Comparison of ENCODE assay signal across 31 cellular contexts in the genomic region with DNA sequence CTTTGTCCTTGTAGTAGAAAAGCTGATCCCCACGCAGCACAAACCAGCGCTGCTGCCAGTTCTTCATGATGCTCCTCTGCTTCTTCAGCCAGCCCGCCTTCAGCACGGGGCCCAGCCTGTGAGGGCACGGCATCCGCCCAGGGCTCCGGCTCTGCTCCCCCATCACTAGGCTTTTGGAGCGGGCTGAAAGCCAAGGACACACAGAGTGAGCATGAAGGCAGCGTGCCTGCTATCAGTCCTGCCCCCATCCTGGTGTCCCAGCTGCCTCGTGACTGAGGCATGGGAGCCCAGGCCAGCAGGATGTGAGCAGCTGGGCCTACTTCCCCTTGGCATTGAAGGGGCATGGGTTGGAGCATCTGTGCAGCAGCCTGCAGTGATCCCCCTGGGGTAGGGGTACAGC. TPM values are rescaled to one million over a fixed set of nuclear protein-coding genes. Genes with fewer than 3 reads are reported as not detected.
DNase-seq lines count a peak whose midpoint lies in the region; ATAC-seq and TF ChIP-seq lines count a peak whose summit lies in the region.
"Had no signal": no experiment of that assay in that cellular context is flagged by ENCODE, and none has a peak within 500 bp of the region (broad histone marks: within the 10 kb centered on the region; RNA-seq: fewer than 3 reads in every experiment).

No MANE protein-coding gene starts in this region.

- H3K9me3 Mint-ChIP-seq in activated naive CD4-positive, alpha-beta T cell treated with anti-CD3 and anti-CD28 coated beads, Interleukin-2, amount 10 ng/mL, durations not matched to agents 7 days and 5 days: no peaks in the 10 kb centered on the region
- H3K9me3 Mint-ChIP-seq: activated CD4-positive, alpha-beta T cell treated with anti-CD3 and anti-CD28 coated beads, Interleukin-2, amount 10 ng/mL, durations not matched to agents 7 days and 5 days had no signal

- H3K4me3 ChIP-seq in heart left ventricle: no peak overlapping the region
- no peak overlapping the region for H3K4me3 ChIP-seq in brain microvascular endothelial cell (ENCODE audit: low read depth, low read length)
- H3K4me3 ChIP-seq: BLaER1, cardiac muscle cell, esophagus squamous epithelium, ovary, right lobe of liver had no signal

- H3K27me3 ChIP-seq in heart left ventricle (no peaks in the 10 kb centered on the region), brain microvascular endothelial cell (replicated peaks) (no peaks in the 10 kb centered on the region), foreskin keratinocyte (peaks cover 13% of the 10 kb centered on the region)
- H3K27me3 ChIP-seq: BLaER1, cardiac muscle cell, esophagus squamous epithelium, ovary, right lobe of liver had no signal

- peaks cover 0 to 12% (median 0%) of the 10 kb centered on the region in 9 donors for H3K36me3 ChIP-seq in heart left ventricle
- H3K36me3 ChIP-seq in brain microvascular endothelial cell (replicated peaks): peaks cover 30% of the 10 kb centered on the region
- H3K36me3 ChIP-seq: BLaER1, cardiac muscle cell, esophagus squamous epithelium, ovary, right lobe of liver had no signal

- in situ Hi-C loops in brain microvascular endothelial cell (cut with HindIII; ENCODE audit: low pct_ligation_motif_present, low sequenced_read_pairs): no loop called here

- H3K4me1 Mint-ChIP-seq in activated naive CD4-positive, alpha-beta T cell treated with anti-CD3 and anti-CD28 coated beads, Interleukin-2, amount 10 ng/mL, durations not matched to agents 7 days and 5 days: no peaks in the 10 kb centered on the region
- H3K4me1 Mint-ChIP-seq: activated CD4-positive, alpha-beta T cell treated with anti-CD3 and anti-CD28 coated beads, Interleukin-2, amount 10 ng/mL, durations not matched to agents 7 days and 5 days; natural killer cell had no signal

- TF ChIP-seq POLR2A in heart left ventricle (IDR thresholded peaks at IDR 0.05): no peak

- peaks cover 0 to 27% (median 8%) of the 10 kb centered on the region in 12 donors for H3K4me1 ChIP-seq in heart left ventricle
- H3K4me1 ChIP-seq in foreskin keratinocyte: no peaks in the 10 kb centered on the region
- H3K4me1 ChIP-seq: right lobe of liver had no signal

- peak; percentile 23 for DNase-seq in DMS 273 treated with DMSO at 0.1 percent for 48 hours (lab: John Stamatoyannopoulos, UW)
- peak in 1 of 5 donors; percentile 53 for DNase-seq in heart left ventricle
- peak in 9 of 10 donors; percentile 25 to 93 (median 58) for DNase-seq in posterior cingulate gyrus
- no peak for DNase-seq in activated naive CD4-positive, alpha-beta T cell treated with anti-CD3 and anti-CD28 coated beads, Interleukin-2, amount 10 ng/mL, durations not matched to agents 7 days and 5 days
- no peak for DNase-seq in brain microvascular endothelial cell
- no peak for DNase-seq in foreskin keratinocyte
- DNase-seq: ACHN; activated CD4-positive, alpha-beta T cell treated with anti-CD3 and anti-CD28 coated beads, Interleukin-2, amount 10 ng/mL, durations not matched to agents 7 days and 5 days; activated naive CD4-positive, alpha-beta T cell treated with Interleukin-2 at 50 U/mL for 16 hours; activated T-cell treated with anti-CD3 and anti-CD28 coated beads, Interleukin-2, amount 50 U/mL, for 48 hours; amniotic stem cell; COR-L47; DMS79 treated with DMSO at 0.1 percent for 48 hours; esophagus squamous epithelium; GF-D8; KBM-7; natural killer cell; NCI-H1436; NK-92 treated with Interleukin-12 subunit alpha and Interleukin-12 subunit beta, amount 100 ng/mL, for 24 hours; ovary; right lobe of liver; SIG-M5; stimulated activated CD4-positive, alpha-beta T cell treated with anti-CD3 and anti-CD28 coated beads, Interleukin-12 subunit alpha, Interleukin-12 subunit beta, amount 100 ng/mL, for 4 hours; stimulated activated CD4-positive, alpha-beta T cell treated with anti-CD3 and anti-CD28 coated beads, Interleukin-4, amount 100 ng/mL, for 1 hour; SW 1271; T1000 had no signal

- no peaks in the 10 kb centered on the region for H3K36me3 Mint-ChIP-seq in activated naive CD4-positive, alpha-beta T cell treated with anti-CD3 and anti-CD28 coated beads, Interleukin-2, amount 10 ng/mL, durations not matched to agents 7 days and 5 days
- H3K36me3 Mint-ChIP-seq: natural killer cell had no signal

- no peak overlapping the region for H3K4me3 Mint-ChIP-seq in activated naive CD4-positive, alpha-beta T cell treated with anti-CD3 and anti-CD28 coated beads, Interleukin-2, amount 10 ng/mL, durations not matched to agents 7 days and 5 days
- H3K4me3 Mint-ChIP-seq: activated CD4-positive, alpha-beta T cell treated with anti-CD3 and anti-CD28 coated beads, Interleukin-2, amount 10 ng/mL, durations not matched to agents 7 days and 5 days; dendritic cell treated with granulocyte-macrophage colony-stimulating factor and Interleukin-4, amounts not matched to agents 40 ng/mL and 50 ng/mL, for 4 days; natural killer cell had no signal

- peak in 3 of 4 donors; percentile 14 to 31 (median 23) for ATAC-seq in heart left ventricle
- ATAC-seq in GM19328 (IDR thresholded peaks at IDR 0.05; ENCODE audit: unreplicated experiment): no peak
- ATAC-seq in foreskin keratinocyte: no peak
- ATAC-seq: natural killer cell had no signal

- CTCF ChIA-PET in activated naive CD4-positive, alpha-beta T cell treated with anti-CD3 and anti-CD28 coated beads, Interleukin-2, amount 10 ng/mL, durations not matched to agents 7 days and 5 days (lab: Charles Lee): no interaction called here

- TF ChIP-seq CTCF in heart left ventricle (IDR thresholded peaks at IDR 0.05) (no peak), brain microvascular endothelial cell (IDR thresholded peaks at IDR 0.05; ENCODE audit: low read depth, low read length, missing control alignments) (no peak), foreskin keratinocyte (conservative IDR thresholded peaks at IDR 0.05) (no peak)

- peaks cover 21% of the 10 kb centered on the region for H3K27me3 Mint-ChIP-seq in activated naive CD4-positive, alpha-beta T cell treated with anti-CD3 and anti-CD28 coated beads, Interleukin-2, amount 10 ng/mL, durations not matched to agents 7 days and 5 days
- H3K27me3 Mint-ChIP-seq: dendritic cell treated with granulocyte-macrophage colony-stimulating factor and Interleukin-4, amounts not matched to agents 40 ng/mL and 50 ng/mL, for 4 days had no signal

- H3K9me3 ChIP-seq in heart left ventricle: peaks cover 0 to 5% (median 0%) of the 10 kb centered on the region in 12 donors
- H3K9me3 ChIP-seq: esophagus squamous epithelium, ovary, right lobe of liver had no signal

- 85 to 88% (median 87%) methylated on average over 8 to 10 of the region's 10 CpGs for WGBS in heart left ventricle, 4 donors

- intact Hi-C loops in heart left ventricle (cut with DNase I): no loop called here
- intact Hi-C loops in posterior cingulate gyrus (cut with DNase I): no loop called here

- H3K27ac ChIP-seq in angular gyrus (ENCODE audit: low read depth, low read length) (peak overlapping the region; percentile 6), heart left ventricle (no peak overlapping the region), brain microvascular endothelial cell (no peak overlapping the region), foreskin keratinocyte (no peak overlapping the region)
- H3K27ac ChIP-seq: BLaER1, cardiac muscle cell, esophagus squamous epithelium, ovary, right lobe of liver had no signal

- H3K27ac Mint-ChIP-seq in activated naive CD4-positive, alpha-beta T cell treated with anti-CD3 and anti-CD28 coated beads, Interleukin-2, amount 10 ng/mL, durations not matched to agents 7 days and 5 days: no peak overlapping the region
- H3K27ac Mint-ChIP-seq: activated CD4-positive, alpha-beta T cell treated with anti-CD3 and anti-CD28 coated beads, Interleukin-2, amount 10 ng/mL, durations not matched to agents 7 days and 5 days; natural killer cell had no signal

RNA-seq across cellular contexts. Expression of a gene that starts 21.9 kb away (rescaled TPM):
- total RNA-seq in heart left ventricle (1 to 10 TPM; 1.1 to 9.5 (median 3.2) TPM), foreskin keratinocyte (5.2 and 7.1 TPM in 2 replicates)
- polyA plus RNA-seq in heart left ventricle (1 to 10 TPM; 1.5 to 2.2 TPM), foreskin keratinocyte (6.1 and 7.1 TPM in 2 replicates)
- total RNA-seq: activated CD4-positive, alpha-beta T cell treated with anti-CD3 and anti-CD28 coated beads, Interleukin-2, amount 10 ng/mL, durations not matched to agents 7 days and 5 days had no signal

Comparison
In these comparisons a context has a peak if more than half of its experiments do, and no peak if none do; other contexts are left out.
1. DNase-seq: peak in DMS 273 treated with DMSO at 0.1 percent for 48 hours (single experiment) and posterior cingulate gyrus (9 of 10); none in activated naive CD4-positive, alpha-beta T cell treated with anti-CD3 and anti-CD28 coated beads, Interleukin-2, amount 10 ng/mL, durations not matched to agents 7 days and 5 days (single experiment), brain microvascular endothelial cell (single experiment) and foreskin keratinocyte (0 of 2).
2. ATAC-seq: peak in heart left ventricle (3 of 4); none in GM19328 (single experiment) and foreskin keratinocyte (single experiment).